ENCODE assay signal across 14 cellular contexts in the genomic region with DNA sequence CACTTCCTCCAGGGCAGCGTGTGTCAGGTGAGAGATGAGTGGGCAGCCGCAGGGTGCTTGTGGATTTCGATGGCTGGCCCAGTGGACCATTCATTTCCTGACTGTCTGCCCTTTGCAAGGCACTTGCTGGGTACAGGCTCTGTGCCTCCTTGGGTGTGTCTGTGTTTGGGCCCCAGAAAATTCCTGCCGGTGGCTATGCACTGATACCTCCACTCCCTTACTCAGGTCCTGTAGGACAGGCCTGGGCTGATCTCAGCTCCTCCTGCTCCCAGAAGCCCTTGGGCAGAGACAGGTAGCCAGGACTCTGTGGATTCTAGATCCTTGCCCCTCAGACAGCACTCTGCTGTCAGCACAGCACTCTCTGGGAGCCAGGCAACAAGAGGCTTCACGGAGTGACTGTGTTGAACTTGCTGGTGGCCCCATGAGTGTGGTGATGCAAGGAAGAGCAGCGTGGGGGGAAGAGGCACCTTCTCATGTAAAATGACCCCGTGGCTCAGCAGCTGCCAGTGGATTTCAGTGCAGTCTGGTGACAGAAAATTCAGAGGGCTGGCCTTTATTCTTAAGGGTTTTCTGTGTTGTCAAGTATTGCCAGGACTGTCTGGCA. TPM values are rescaled to one million over a fixed set of nuclear protein-coding genes. Genes with fewer than 3 reads are reported as not detected.
A peak's percentile ranks its signal among the peaks of the same experiment; 100 is the strongest.
DNase-seq lines count a peak whose midpoint lies in the region; ATAC-seq lines count a peak whose summit lies in the region.
"Had no signal": no experiment of that assay in that cellular context is flagged by ENCODE, and none has a peak within 500 bp of the region (broad histone marks: within the 10 kb centered on the region; RNA-seq: fewer than 3 reads in every experiment).

No MANE protein-coding gene starts in this region.

- no peaks in the 10 kb centered on the region for H3K27me3 Mint-ChIP-seq in activated naive CD8-positive, alpha-beta T cell treated with anti-CD3 and anti-CD28 coated beads, Interleukin-2, amount 50 U/mL, for 24 hours
- H3K27me3 Mint-ChIP-seq in natural killer cell treated with Interleukin-12 subunit alpha and Interleukin-12 subunit beta and Interleukin-15 and Interleukin-18, amount 100 ng/mL, for 72 hours = no peaks in the 10 kb centered on the region

- H3K4me1 ChIP-seq in HUES64 (ENCODE audit: insufficient read depth, low read length) = no peaks in the 10 kb centered on the region

- DNase-seq in DMS 273 (lab: John Stamatoyannopoulos, UW; ENCODE audit: unreplicated experiment) (peak; percentile 51), DMS 273 treated with DMSO at 0.1 percent for 48 hours (lab: John Stamatoyannopoulos, UW) (no peak)
- no peak for DNase-seq in activated naive CD8-positive, alpha-beta T cell treated with anti-CD3 and anti-CD28 coated beads, Interleukin-2, amount 50 U/mL, for 24 hours
- no peak for DNase-seq in natural killer cell treated with Interleukin-12 subunit alpha and Interleukin-12 subunit beta and Interleukin-15 and Interleukin-18, amount 100 ng/mL, for 72 hours (ENCODE audit: low spot score)
- DNase-seq in stimulated activated CD4-positive, alpha-beta T cell treated with anti-CD3 and anti-CD28 coated beads, Interleukin-4, amount 100 ng/mL, for 24 hours = no peak
- no peak for DNase-seq in stimulated activated CD4-positive, alpha-beta T cell treated with anti-CD3 and anti-CD28 coated beads, Interleukin-1b, Interleukin-23, amount 100 ng/mL, for 48 hours
- DNase-seq: activated CD4-positive, alpha-beta T cell treated with anti-CD3 and anti-CD28 coated beads for 4 hours; DND-41; NCI-H226; sigmoid colon had no signal

- no peak for ATAC-seq in activated naive CD8-positive, alpha-beta T cell treated with anti-CD3 and anti-CD28 coated beads, Interleukin-2, amount 50 U/mL, for 24 hours
- ATAC-seq in natural killer cell treated with Interleukin-12 subunit alpha and Interleukin-12 subunit beta and Interleukin-15 and Interleukin-18, amount 100 ng/mL, for 72 hours = no peak
- ATAC-seq in HG03108 (IDR thresholded peaks at IDR 0.05; ENCODE audit: unreplicated experiment) = no peak

- peaks cover 40% of the 10 kb centered on the region for H3K36me3 Mint-ChIP-seq in activated naive CD8-positive, alpha-beta T cell treated with anti-CD3 and anti-CD28 coated beads, Interleukin-2, amount 50 U/mL, for 24 hours (ENCODE audit: low read depth)
- peaks cover 12% of the 10 kb centered on the region for H3K36me3 Mint-ChIP-seq in natural killer cell treated with Interleukin-12 subunit alpha and Interleukin-12 subunit beta and Interleukin-15 and Interleukin-18, amount 100 ng/mL, for 72 hours

- H3K9me3 ChIP-seq in HUES64 (ENCODE audit: insufficient read depth, low read depth, low read length) = no peaks in the 10 kb centered on the region
- H3K9me3 ChIP-seq: sigmoid colon, SJSA1 had no signal

- H3K4me1 Mint-ChIP-seq in activated naive CD8-positive, alpha-beta T cell treated with anti-CD3 and anti-CD28 coated beads, Interleukin-2, amount 50 U/mL, for 24 hours = peaks cover 34% of the 10 kb centered on the region
- H3K4me1 Mint-ChIP-seq in natural killer cell treated with Interleukin-12 subunit alpha and Interleukin-12 subunit beta and Interleukin-15 and Interleukin-18, amount 100 ng/mL, for 72 hours (ENCODE audit: low read depth in 2 of 2) = peaks cover 41 to 55% of the 10 kb centered on the region in 2 donors

- H3K9ac ChIP-seq in HUES64 (ENCODE audit: low read depth, low read length) = 0 out of 2 replicates have a peak overlapping the region, but pooled peaks have one; percentile 0

- no peak overlapping the region for H3K27ac ChIP-seq in HUES64 (ENCODE audit: low read depth, low read length)
- H3K27ac ChIP-seq: 22Rv1, sigmoid colon, SJSA1 had no signal

- no peak overlapping the region for H3K4me3 Mint-ChIP-seq in activated naive CD8-positive, alpha-beta T cell treated with anti-CD3 and anti-CD28 coated beads, Interleukin-2, amount 50 U/mL, for 24 hours
- H3K4me3 Mint-ChIP-seq in natural killer cell treated with Interleukin-12 subunit alpha and Interleukin-12 subunit beta and Interleukin-15 and Interleukin-18, amount 100 ng/mL, for 72 hours = no peak overlapping the region

- H3K4me3 ChIP-seq in HUES64 (ENCODE audit: low read length) = no peak overlapping the region
- H3K4me3 ChIP-seq: sigmoid colon, SJSA1 had no signal

- H3K36me3 ChIP-seq in HUES64 (ENCODE audit: insufficient read depth, low read length) = peaks cover 50% of the 10 kb centered on the region

- no peaks in the 10 kb centered on the region for H3K27me3 ChIP-seq in HUES64 (ENCODE audit: insufficient read depth, low read length)
- H3K27me3 ChIP-seq: sigmoid colon, SJSA1 had no signal

- 85% methylated on average over 7 of the region's 7 CpGs for WGBS in HUES64

- no peaks in the 10 kb centered on the region for H3K9me3 Mint-ChIP-seq in activated naive CD8-positive, alpha-beta T cell treated with anti-CD3 and anti-CD28 coated beads, Interleukin-2, amount 50 U/mL, for 24 hours
- H3K9me3 Mint-ChIP-seq in natural killer cell treated with Interleukin-12 subunit alpha and Interleukin-12 subunit beta and Interleukin-15 and Interleukin-18, amount 100 ng/mL, for 72 hours = no peaks in the 10 kb centered on the region

- peak overlapping the region; percentile 19 for H3K27ac Mint-ChIP-seq in activated naive CD8-positive, alpha-beta T cell treated with anti-CD3 and anti-CD28 coated beads, Interleukin-2, amount 50 U/mL, for 24 hours
- peak overlapping the region; percentile 66 to 84 for H3K27ac Mint-ChIP-seq in natural killer cell treated with Interleukin-12 subunit alpha and Interleukin-12 subunit beta and Interleukin-15 and Interleukin-18, amount 100 ng/mL, for 72 hours

RNA-seq across cellular contexts. Expression of a gene that starts 29.0 kb away (rescaled TPM):
- 20.3 TPM for polyA plus RNA-seq in HUES64 (2013, experiment 1 of 2)
- polyA plus RNA-seq in HUES64 (2013, experiment 2 of 2) = 21.7 TPM
- total RNA-seq in natural killer cell treated with Interleukin-12 subunit alpha and Interleukin-12 subunit beta and Interleukin-15 and Interleukin-18, amount 100 ng/mL, for 72 hours = 100 to 1,000 TPM in 1 of 2 donors, 10 to 100 TPM in 1; 83.0 to 139 TPM

RNA-seq across cellular contexts. Expression of a gene that starts 47.6 kb away (rescaled TPM):
- 11.4 TPM for polyA plus RNA-seq in HUES64 (2013, experiment 1 of 2)
- polyA plus RNA-seq in HUES64 (2013, experiment 2 of 2) = 12.7 TPM
- total RNA-seq in natural killer cell treated with Interleukin-12 subunit alpha and Interleukin-12 subunit beta and Interleukin-15 and Interleukin-18, amount 100 ng/mL, for 72 hours = 100 to 1,000 TPM; 110 to 156 TPM
